In the genomic region with DNA sequence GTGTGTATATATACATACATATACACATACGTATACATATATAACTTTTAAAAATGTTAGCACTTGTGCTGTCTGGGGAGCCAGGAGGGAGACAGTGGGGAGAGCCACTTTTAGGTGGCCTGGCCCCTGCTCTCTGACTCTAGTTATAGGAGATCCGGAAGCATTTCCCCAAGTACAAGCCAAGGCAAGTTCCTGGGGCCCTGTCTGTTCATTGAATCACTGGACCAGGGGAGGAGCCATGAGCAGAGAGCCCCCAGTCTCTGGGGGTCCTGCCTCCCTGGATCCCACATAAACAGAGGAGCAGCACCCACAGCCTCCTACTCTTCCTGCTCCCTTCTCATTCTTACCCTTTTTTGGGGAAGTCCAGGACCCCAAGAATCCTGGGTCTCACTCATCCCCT, we compare ENCODE assay signal across 1 cellular context.
TF ChIP-seq lines count a peak whose summit lies in the region.

No MANE protein-coding gene starts in this region.

TF ChIP-seq in SK-N-SH treated with all-trans-retinoic acid at 6 μM for 48 hours, 23 proteins besides CTCF, POLR2A, EP300 and RAD21 (continued from another document):
- TF ChIP-seq ARNTL (CRISPR knock-in tag; IDR thresholded peaks at IDR 0.05; ENCODE audit: borderline replicate concordance, low read depth) = no peak
- TF ChIP-seq ZFP3 (CRISPR knock-in tag; IDR thresholded peaks at IDR 0.05) = no peak
- TF ChIP-seq ESRRG (CRISPR knock-in tag; IDR thresholded peaks at IDR 0.05) = no peak
- TF ChIP-seq ZNF565 (CRISPR knock-in tag; conservative IDR thresholded peaks at IDR 0.05; ENCODE audit: low read depth) = no peak
- TF ChIP-seq ISL1 (CRISPR knock-in tag; IDR thresholded peaks at IDR 0.05) = no peak
- no peak for TF ChIP-seq OSR1 (CRISPR knock-in tag; IDR thresholded peaks at IDR 0.05)
- TF ChIP-seq ZFP30 (CRISPR knock-in tag; IDR thresholded peaks at IDR 0.05) = no peak
- TF ChIP-seq, protein P1, sequence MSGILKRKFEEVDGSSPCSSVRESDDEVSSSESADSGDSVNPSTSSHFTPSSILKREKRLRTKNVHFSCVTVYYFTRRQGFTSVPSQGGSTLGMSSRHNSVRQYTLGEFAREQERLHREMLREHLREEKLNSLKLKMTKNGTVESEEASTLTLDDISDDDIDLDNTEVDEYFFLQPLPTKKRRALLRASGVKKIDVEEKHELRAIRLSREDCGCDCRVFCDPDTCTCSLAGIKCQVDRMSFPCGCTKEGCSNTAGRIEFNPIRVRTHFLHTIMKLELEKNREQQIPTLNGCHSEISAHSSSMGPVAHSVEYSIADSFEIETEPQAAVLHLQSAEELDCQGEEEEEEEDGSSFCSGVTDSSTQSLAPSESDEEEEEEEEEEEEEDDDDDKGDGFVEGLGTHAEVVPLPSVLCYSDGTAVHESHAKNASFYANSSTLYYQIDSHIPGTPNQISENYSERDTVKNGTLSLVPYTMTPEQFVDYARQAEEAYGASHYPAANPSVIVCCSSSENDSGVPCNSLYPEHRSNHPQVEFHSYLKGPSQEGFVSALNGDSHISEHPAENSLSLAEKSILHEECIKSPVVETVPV (CRISPR knock-in tag; IDR thresholded peaks at IDR 0.05) = no peak
- TF ChIP-seq SNAI2 (CRISPR knock-in tag; IDR thresholded peaks at IDR 0.05) = no peak
- no peak for TF ChIP-seq BACH2 (CRISPR knock-in tag; IDR thresholded peaks at IDR 0.05; ENCODE audit: borderline replicate concordance)
- TF ChIP-seq ZC3H10 (CRISPR knock-in tag; IDR thresholded peaks at IDR 0.05) = no peak
